ENCODE assay signal across 17 cellular contexts in the genomic region with DNA sequence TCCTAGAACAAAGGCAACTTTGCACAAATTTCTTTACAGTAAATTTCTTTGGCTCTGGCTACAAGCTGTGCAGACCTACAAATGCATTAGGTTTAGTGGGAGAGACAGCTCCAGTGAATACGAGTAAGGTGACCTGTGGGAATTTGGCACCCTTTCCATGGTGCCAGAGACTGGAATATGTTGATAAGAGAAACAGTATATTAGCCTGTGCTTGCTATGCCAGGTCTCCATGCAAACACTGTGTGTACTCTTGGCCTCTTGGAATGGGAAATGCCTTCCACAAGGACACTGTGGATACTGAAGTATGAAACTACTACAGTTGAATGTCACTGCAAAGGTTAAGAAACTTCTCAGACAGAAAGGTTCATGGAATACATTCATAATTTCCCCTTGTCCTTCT.
DNase-seq lines count a peak whose midpoint lies in the region; ATAC-seq, FAIRE-seq and TF ChIP-seq lines count a peak whose summit lies in the region.
"Had no signal": no experiment of that assay in that cellular context is flagged by ENCODE, and none has a peak within 500 bp of the region (broad histone marks: within the 10 kb centered on the region; RNA-seq: fewer than 3 reads in every experiment).

No MANE protein-coding gene starts in this region.

- peaks cover 3% of the 10 kb centered on the region; the same call in 2 of the 3 replicates for H3K4me1 Mint-ChIP-seq in GM23338
- H3K4me1 Mint-ChIP-seq: CD4-positive, alpha-beta memory T cell had no signal

- no peaks in the 10 kb centered on the region for H3K9me3 Mint-ChIP-seq in GM23338
- H3K9me3 Mint-ChIP-seq: H9 had no signal

- no peak overlapping the region for H3K4me3 Mint-ChIP-seq in GM23338
- H3K4me3 Mint-ChIP-seq: CD4-positive, alpha-beta memory T cell; H9 had no signal

- H4K20me1 ChIP-seq in GM23338 (replicated peaks; ENCODE audit: insufficient read depth): no peaks in the 10 kb centered on the region

- H3K36me3 Mint-ChIP-seq in GM23338 (ENCODE audit: low read depth): no peaks in the 10 kb centered on the region
- H3K36me3 Mint-ChIP-seq: CD4-positive, alpha-beta memory T cell had no signal

- FAIRE-seq in small intestine (lab: Jason Lieb, UNC): no peak
- FAIRE-seq: GM12878, GM19239 had no signal

- no peak overlapping the region for H3K4me2 ChIP-seq in GM23338

- H3K27ac Mint-ChIP-seq in GM23338: no peak overlapping the region
- H3K27ac Mint-ChIP-seq: CD4-positive, alpha-beta memory T cell; H9 had no signal

- H3K4me1 ChIP-seq in heart left ventricle (peaks cover 0 to 7% (median 0%) of the 10 kb centered on the region in 12 donors), left ventricle myocardium inferior (peaks cover 5% of the 10 kb centered on the region), GM23338 (ENCODE audit: insufficient read depth) (no peaks in the 10 kb centered on the region; the same call in 1 of the 2 replicates), small intestine (ENCODE audit: control insufficient read depth in 2 of 2, insufficient read depth in 1 of 2, low read depth in 1 of 2, low read length in 1 of 2) (no peaks in the 10 kb centered on the region)

- H3K9me3 ChIP-seq in heart left ventricle (peaks cover 0 to 7% (median 0%) of the 10 kb centered on the region in 12 donors), left ventricle myocardium inferior (replicated peaks) (peaks cover 4% of the 10 kb centered on the region), small intestine (ENCODE audit: control insufficient read depth, low read depth) (no peaks in the 10 kb centered on the region)

- no peak for TF ChIP-seq POLR2A in heart left ventricle (IDR thresholded peaks at IDR 0.05)

- no peaks in the 10 kb centered on the region for H3F3A ChIP-seq in GM23338 (replicated peaks; ENCODE audit: low read depth)

- intact Hi-C loops in heart left ventricle (cut with DNase I) (no loop called here), left ventricle myocardium inferior (cut with micrococcal nuclease) (no loop called here)

- no peaks in the 10 kb centered on the region for H3K27me3 ChIP-seq in heart left ventricle
- H3K27me3 ChIP-seq in left ventricle myocardium inferior (ENCODE audit: low read depth): no peaks in the 10 kb centered on the region
- H3K27me3 ChIP-seq in GM23338 (ENCODE audit: insufficient read depth): no peaks in the 10 kb centered on the region
- H3K27me3 ChIP-seq in small intestine (ENCODE audit: control insufficient read depth in 2 of 2, insufficient read depth in 2 of 2, low read length in 2 of 2): no peaks in the 10 kb centered on the region

- H3K27me3 Mint-ChIP-seq in GM23338 (ENCODE audit: insufficient read depth, low read depth, poor library complexity): no peaks in the 10 kb centered on the region
- H3K27me3 Mint-ChIP-seq: CD4-positive, alpha-beta memory T cell had no signal

- H3K9me2 ChIP-seq in GM23338 (ENCODE audit: insufficient read depth): 0 out of 2 replicates have a peak, but pooled peaks cover 3% of the 10 kb centered on the region

- DNase-seq in heart left ventricle (peak in 2 of 5 donors; percentile 35 to 36), left ventricle myocardium inferior (no peak), GM23338 (ENCODE audit: low spot score) (no peak), small intestine (peak; percentile 22), OCI-M2 (lab: John Stamatoyannopoulos, UW; ENCODE audit: unreplicated experiment) (no peak), DMS153 (lab: John Stamatoyannopoulos, UW) (no peak)
- DNase-seq: C1 segment of cervical spinal cord; Calu3; CD4-positive, alpha-beta memory T cell; COR-L47; EL; GDM1; GM23248; H9 had no signal

- H3K27ac ChIP-seq in heart left ventricle (no peak overlapping the region), left ventricle myocardium inferior (replicated peaks) (no peak overlapping the region), GM23338 (ENCODE audit: low read depth) (no peak overlapping the region), small intestine (ENCODE audit: low read depth in 1 of 2, low read length in 1 of 2) (no peak overlapping the region)
- H3K27ac ChIP-seq: GM23248 had no signal

- 27 to 50% (median 37%) methylated on average over 1 of the region's 1 CpG for WGBS in heart left ventricle, 4 donors
- WGBS in small intestine, 3 donors: 21 to 58% (median 27%) methylated on average over 1 of the region's 1 CpG

- H3K36me3 ChIP-seq in heart left ventricle: no peaks in the 10 kb centered on the region
- H3K36me3 ChIP-seq in left ventricle myocardium inferior: no peaks in the 10 kb centered on the region
- H3K36me3 ChIP-seq in GM23338 (ENCODE audit: insufficient read depth): no peaks in the 10 kb centered on the region
- no peaks in the 10 kb centered on the region for H3K36me3 ChIP-seq in small intestine (ENCODE audit: control insufficient read depth in 2 of 2, insufficient read depth in 2 of 2, low read length in 2 of 2)

- ATAC-seq in heart left ventricle: peak in 3 of 4 donors; percentile 60 to 84 (median 63)
- ATAC-seq in GM23338: no peak
- ATAC-seq: GM12878, HCT116 had no signal

- no peaks in the 10 kb centered on the region for H3K79me2 ChIP-seq in GM23338 (replicated peaks; ENCODE audit: insufficient read depth)

- no peak overlapping the region for H3K4me3 ChIP-seq in heart left ventricle
- no peak overlapping the region for H3K4me3 ChIP-seq in left ventricle myocardium inferior
- no peak overlapping the region for H3K4me3 ChIP-seq in GM23338
- H3K4me3 ChIP-seq in small intestine (ENCODE audit: low read depth in 1 of 2, low read length in 2 of 2): no peak overlapping the region
- H3K4me3 ChIP-seq: GM12878, GM23248 had no signal

- no peak for TF ChIP-seq CTCF in heart left ventricle (IDR thresholded peaks at IDR 0.05)
- no peak for TF ChIP-seq CTCF in left ventricle myocardium inferior (IDR thresholded peaks at IDR 0.05; ENCODE audit: borderline replicate concordance)
- no peak for TF ChIP-seq CTCF in GM23338 (conservative IDR thresholded peaks at IDR 0.05; ENCODE audit: low read depth in 2 of 2)

- H2AFZ ChIP-seq in GM23338: peak overlapping the region; percentile 30; the same call in 1 of the 2 replicates
- H2AFZ ChIP-seq: GM23248 had no signal

TF ChIP-seq in GM23338, 12 proteins besides CTCF, POLR2A, EP300 and RAD21:
- TF ChIP-seq EZH2phosphoT487 (IDR thresholded peaks at IDR 0.05; ENCODE audit: unreplicated experiment): no peak
- no peak for TF ChIP-seq REST (IDR thresholded peaks at IDR 0.05; ENCODE audit: unreplicated experiment)
- TF ChIP-seq NANOG (IDR thresholded peaks at IDR 0.05; ENCODE audit: borderline replicate concordance): no peak
- no peak for TF ChIP-seq JUNB (IDR thresholded peaks at IDR 0.05; ENCODE audit: unreplicated experiment)
- no peak for TF ChIP-seq EZH2 (IDR thresholded peaks at IDR 0.05; ENCODE audit: low read depth, unreplicated experiment)
- TF ChIP-seq ZNF331 (CRISPR knock-in tag; IDR thresholded peaks at IDR 0.05; ENCODE audit: low read depth): no peak
- no peak for TF ChIP-seq CREB1 (CRISPR knock-in tag; IDR thresholded peaks at IDR 0.05; ENCODE audit: low read depth)
- no peak for TF ChIP-seq POLR2AphosphoS5 (IDR thresholded peaks at IDR 0.05; ENCODE audit: low read depth)
